Comparison of ENCODE assay signal across 8 cellular contexts in genomic region chr22:35400335-35400680, GRCh38. TPM values are rescaled to one million over a fixed set of nuclear protein-coding genes. Genes with fewer than 3 reads are reported as not detected.
DNase-seq lines count a peak whose midpoint lies in the region; ATAC-seq, FAIRE-seq and TF ChIP-seq lines count a peak whose summit lies in the region.

No MANE protein-coding gene starts in this region.

- H3K27me3 ChIP-seq in bronchial epithelial cell (ENCODE audit: control insufficient read depth, insufficient read depth, low read length): no peaks in the 10 kb centered on the region
- H3K27me3 ChIP-seq in mesendoderm (ENCODE audit: insufficient read depth, low read length, poor library complexity): no peaks in the 10 kb centered on the region
- no peaks in the 10 kb centered on the region for H3K27me3 ChIP-seq in tibial nerve

- 3% methylated on average over 21 of the region's 29 CpGs for WGBS in A549 (ENCODE audit: missing lambda C conversion rate)
- no CpG with 5 or more reads among the region's 29 CpGs for WGBS in mesendoderm (ENCODE audit: extremely low coverage, insufficient coverage, low lambda C conversion rate)
- WGBS in tibial nerve, 2 donors: 0 to 2% methylated on average over 23 to 29 of the region's 29 CpGs

- H2AK5ac ChIP-seq in mesendoderm (ENCODE audit: low read length): no peak overlapping the region

- peaks cover 10% of the 10 kb centered on the region for H3K79me1 ChIP-seq in mesendoderm (ENCODE audit: low read length)

- peak overlapping the region; percentile 80 for H3K23ac ChIP-seq in mesendoderm (ENCODE audit: low read length)

- H3K56ac ChIP-seq in mesendoderm (ENCODE audit: low read length): peak overlapping the region; percentile 92

- TF ChIP-seq CTCF in A549 (IDR thresholded peaks at IDR 0.05): no peak
- TF ChIP-seq CTCF in bronchial epithelial cell (IDR thresholded peaks at IDR 0.05; ENCODE audit: insufficient read depth, low read length, severe bottlenecking): no peak
- TF ChIP-seq CTCF in tibial nerve (IDR thresholded peaks at IDR 0.05): no peak
- no peak for TF ChIP-seq CTCF in GM20000 (IDR thresholded peaks at IDR 0.05; ENCODE audit: extremely low read depth, missing control alignments)

- H3K4me2 ChIP-seq in A549 (peak overlapping the region; percentile 86), mesendoderm (ENCODE audit: low read length) (peak overlapping the region; percentile 72)

- no peak overlapping the region for H2BK120ac ChIP-seq in mesendoderm (ENCODE audit: low read depth, low read length)

- DNase-seq in A549 (ENCODE audit: low read depth in 1 of 2, low spot score in 1 of 2) (no peak), NCI-H1105 (lab: John Stamatoyannopoulos, UW) (peak; percentile 0), bronchial epithelial cell (ENCODE audit: low read depth) (no peak), mesendoderm (peak; percentile 39), tibial nerve (ENCODE audit: low spot score in 2 of 2) (no peak), GM20000 (ENCODE audit: low spot score) (no peak), NOMO-1 treated with dmso at 0.1 percent for 144 hours (lab: John Stamatoyannopoulos, UW; ENCODE audit: unreplicated experiment) (no peak)

- H3K4me3 ChIP-seq in A549 (peak overlapping the region; percentile 77), bronchial epithelial cell (ENCODE audit: low read depth, low read length) (peak overlapping the region; percentile 89), mesendoderm (ENCODE audit: low read length) (peak overlapping the region; percentile 98), tibial nerve (peak overlapping the region; percentile 69 to 93 (median 89))

- H3K36me3 ChIP-seq in bronchial epithelial cell (ENCODE audit: control insufficient read depth, insufficient read depth, low read length) (peaks cover 5% of the 10 kb centered on the region), mesendoderm (ENCODE audit: control insufficient read depth, insufficient read depth, low read length) (peaks cover 8% of the 10 kb centered on the region), tibial nerve (peaks cover 0 to 26% (median 5%) of the 10 kb centered on the region in 3 donors)

- H2BK15ac ChIP-seq in mesendoderm (replicated peaks; ENCODE audit: low read depth): no peak overlapping the region

- TF ChIP-seq EP300 in A549 (IDR thresholded peaks at IDR 0.05): no peak
- no peak for TF ChIP-seq EP300 in tibial nerve (IDR thresholded peaks at IDR 0.05)

- H3K4me1 ChIP-seq in A549 (peaks cover 55% of the 10 kb centered on the region), mesendoderm (ENCODE audit: control insufficient read depth, low read depth, low read length) (peaks cover 5% of the 10 kb centered on the region), tibial nerve (peaks cover 0 to 40% (median 8%) of the 10 kb centered on the region in 4 donors)

- FAIRE-seq in A549 (lab: Jason Lieb, UNC) (no peak), bronchial epithelial cell (lab: Jason Lieb, UNC) (no peak)

- H4K5ac ChIP-seq in mesendoderm (ENCODE audit: low read length): no peak overlapping the region

- TF ChIP-seq RAD21 in A549 (conservative IDR thresholded peaks at IDR 0.05 in 1 of 2, IDR thresholded peaks at IDR 0.05 in 1 of 2): no peak

- POLR2A ChIA-PET in A549 (lab: Yijun Ruan, JAX): no interaction called here

- H2BK5ac ChIP-seq in mesendoderm (ENCODE audit: low read length): peak overlapping the region; percentile 31

- ATAC-seq in A549 (peak in 1 of 2 experiments; percentile 3; a peak in 3 of 6 replicates), GM19043 (IDR thresholded peaks at IDR 0.05; ENCODE audit: low read depth, unreplicated experiment) (peak; percentile 14)

- TF ChIP-seq POLR2A in A549 (IDR thresholded peaks at IDR 0.05; ENCODE audit: low read length) (no peak), tibial nerve (IDR thresholded peaks at IDR 0.05) (no peak)

- peak overlapping the region; percentile 84 to 95 for H3K27ac ChIP-seq in A549
- no peak overlapping the region for H3K27ac ChIP-seq in mesendoderm (ENCODE audit: low read depth, low read length)
- H3K27ac ChIP-seq in tibial nerve: peak overlapping the region in 3 of 4 donors; percentile 21 to 76 (median 72)

- peak overlapping the region; percentile 91 for H3K4ac ChIP-seq in mesendoderm (ENCODE audit: low read depth, low read length)

- CTCF ChIA-PET in A549 (lab: Yijun Ruan, JAX): no interaction called here

- H3K9ac ChIP-seq in mesendoderm (ENCODE audit: low read length): peak overlapping the region; percentile 92

- H3K9me3 ChIP-seq in A549 (no peaks in the 10 kb centered on the region), tibial nerve (no peaks in the 10 kb centered on the region)

- H3K79me2 ChIP-seq in mesendoderm (ENCODE audit: control insufficient read depth, insufficient read depth, low read length): peaks cover 33% of the 10 kb centered on the region

- H4K8ac ChIP-seq in mesendoderm (ENCODE audit: low read depth, low read length): no peak overlapping the region

- peak overlapping the region; percentile 25 for H3K18ac ChIP-seq in mesendoderm (ENCODE audit: low read length)

TF ChIP-seq in A549, 52 proteins besides CTCF, POLR2A, EP300 and RAD21:
- TF ChIP-seq RNF2 (IDR thresholded peaks at IDR 0.05; ENCODE audit: borderline replicate concordance, low read depth) (no peak), JUN (IDR thresholded peaks at IDR 0.05) (no peak), TFCP2L1 (CRISPR knock-in tag; IDR thresholded peaks at IDR 0.05) (0 out of 2 replicates have a peak, but pooled peaks have one; percentile 24), TP53 (CRISPR knock-in tag; IDR thresholded peaks at IDR 0.05) (peak; percentile 39; the same call in 1 of the 2 replicates)

RNA-seq across cellular contexts. Expression of gene MCM5, which starts 0.4 kb away (rescaled TPM):
- polyA plus RNA-seq in A549 (2011; rRNA removed) (44.5 and 50.2 TPM in 2 replicates), A549 (2017; fragmentation: RNase III; extraction: RNeasy Plus Mini Kit Qiagen cat#74134 plus additional on column Dnase treatment) (94.4 to 99.1 TPM (median 98.1 TPM) in 3 replicates)
- 111 and 131 TPM in 2 replicates for polyA plus RNA-seq in A549 (2012; cell fraction: cytosol; rRNA removed)
- 252 and 280 TPM in 2 replicates for polyA plus RNA-seq in A549 (2012; cell fraction: nucleus; rRNA removed)
- polyA minus RNA-seq in A549 (2011; rRNA and poly(A)+ RNA removed): 92.2 and 97.7 TPM in 2 replicates
- total RNA-seq in bronchial epithelial cell (6.6 and 6.7 TPM in 2 replicates), tibial nerve (10 to 100 TPM; 19.8 to 25.3 (median 22.4) TPM)
- polyA plus RNA-seq in mesendoderm (2013, experiment 1 of 2): 147 TPM
- 148 TPM for polyA plus RNA-seq in mesendoderm (2013, experiment 2 of 2)

RNA-seq across cellular contexts. Expression of gene HMOX1, which starts 19.4 kb away (rescaled TPM):
- 97.7 and 129 TPM in 2 replicates for polyA plus RNA-seq in A549 (2011; rRNA removed)
- 295 and 372 TPM in 2 replicates for polyA plus RNA-seq in A549 (2012; cell fraction: cytosol; rRNA removed)
- polyA plus RNA-seq in A549 (2012; cell fraction: nucleus; rRNA removed): 385 and 449 TPM in 2 replicates
- 374 to 506 TPM (median 426 TPM) in 3 replicates for polyA plus RNA-seq in A549 (2017; fragmentation: RNase III; extraction: RNeasy Plus Mini Kit Qiagen cat#74134 plus additional on column Dnase treatment)
- polyA minus RNA-seq in A549 (2011; rRNA and poly(A)+ RNA removed): 71.2 and 79.3 TPM in 2 replicates
- 3.9 and 5.2 TPM in 2 replicates for total RNA-seq in bronchial epithelial cell
- polyA plus RNA-seq in mesendoderm (2013, experiment 1 of 2): 10.1 TPM
- polyA plus RNA-seq in mesendoderm (2013, experiment 2 of 2): 11.1 TPM
- total RNA-seq in tibial nerve: 10 to 100 TPM in 3 of 4 donors, 1 to 10 TPM in 1; 7.5 to 53.7 (median 19.0) TPM

Comparison
In these comparisons a context has a peak if more than half of its experiments do, and no peak if none do; other contexts are left out.
1. DNase-seq: peak in NCI-H1105 (single experiment) and mesendoderm (single experiment); none in A549 (0 of 2), bronchial epithelial cell (single experiment), tibial nerve (0 of 2), GM20000 (single experiment) and NOMO-1 treated with dmso at 0.1 percent for 144 hours (single experiment).
2. Peak in every context shown above with its lines, with median percentiles within 50 percentile points of each other: H3K4me3 ChIP-seq.